12 cellular contexts compared by ENCODE assay signal in the genomic region with DNA sequence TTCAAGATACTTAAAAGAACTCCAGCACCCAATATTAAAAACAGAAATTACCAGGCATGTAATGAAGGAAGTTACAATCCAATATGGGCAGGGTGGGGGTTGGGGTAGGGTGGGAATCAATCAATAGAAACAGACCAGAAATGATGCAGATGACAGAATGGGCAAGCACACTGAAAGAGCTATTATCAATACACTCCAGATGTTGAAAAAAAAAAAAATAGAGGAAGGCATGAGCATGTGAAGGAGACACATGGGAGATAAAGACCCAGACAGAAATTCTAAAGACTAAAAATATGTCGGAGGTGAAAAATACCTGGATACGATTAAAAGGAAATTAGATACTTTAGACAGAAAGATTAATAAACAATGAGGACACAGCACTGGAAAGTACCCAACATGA. TPM values are rescaled to one million over a fixed set of nuclear protein-coding genes. Genes with fewer than 3 reads are reported as not detected.
"Had no signal": no experiment of that assay in that cellular context is flagged by ENCODE, and none has a peak within 500 bp of the region (broad histone marks: within the 10 kb centered on the region; RNA-seq: fewer than 3 reads in every experiment).

No MANE protein-coding gene starts in this region.

- H3K9me3 ChIP-seq: ascending aorta, heart left ventricle, SK-N-SH, testis had no signal

- H3K27ac ChIP-seq: ascending aorta, heart left ventricle, testis had no signal

- H3K27me3 Mint-ChIP-seq: activated naive CD8-positive, alpha-beta T cell treated with anti-CD3 and anti-CD28 coated beads, Interleukin-2, amount 10 ng/mL, durations not matched to agents 7 days and 5 days had no signal

- ATAC-seq: heart left ventricle; left colon; stimulated activated naive CD8-positive, alpha-beta T cell treated with anti-CD3 and anti-CD28 coated beads, Interleukin-15, Interleukin-2, amounts not matched to agents 100 U/mL and 50 U/mL, for 24 hours had no signal

- H3K4me3 Mint-ChIP-seq: activated naive CD8-positive, alpha-beta T cell treated with anti-CD3 and anti-CD28 coated beads, Interleukin-2, amount 10 ng/mL, durations not matched to agents 7 days and 5 days had no signal

- H3K9ac ChIP-seq: SK-N-SH had no signal

- H3K27ac Mint-ChIP-seq: activated naive CD8-positive, alpha-beta T cell treated with anti-CD3 and anti-CD28 coated beads, Interleukin-2, amount 10 ng/mL, durations not matched to agents 7 days and 5 days had no signal

- DNase-seq: activated CD4-positive, alpha-beta T cell treated with anti-CD3 and anti-CD28 coated beads for 1 hour; activated naive CD8-positive, alpha-beta T cell treated with anti-CD3 and anti-CD28 coated beads, Interleukin-2, amount 10 ng/mL, durations not matched to agents 7 days and 5 days; heart left ventricle; left colon; mammary epithelial cell; Right ventricle myocardium superior; SK-N-SH; stimulated activated CD4-positive, alpha-beta T cell treated with anti-CD3 and anti-CD28 coated beads, Interleukin-12 subunit alpha, Interleukin-12 subunit beta, amount 100 ng/mL, for 4 hours; stimulated activated naive CD8-positive, alpha-beta T cell treated with anti-CD3 and anti-CD28 coated beads, Interleukin-15, Interleukin-2, amounts not matched to agents 100 U/mL and 50 U/mL, for 24 hours; testis had no signal

- H3K27me3 ChIP-seq: ascending aorta, heart left ventricle, testis had no signal

- H3K4me1 ChIP-seq: ascending aorta, testis had no signal

- H3K9me3 Mint-ChIP-seq: activated naive CD8-positive, alpha-beta T cell treated with anti-CD3 and anti-CD28 coated beads, Interleukin-2, amount 10 ng/mL, durations not matched to agents 7 days and 5 days had no signal

- H3K4me3 ChIP-seq: ascending aorta, heart left ventricle, testis had no signal

RNA-seq across cellular contexts. Expression of gene ZC3H12D, which starts 19.0 kb away (rescaled TPM):
- total RNA-seq: osteocyte had no signal
